ENCODE assay signal across 10 cellular contexts in the genomic region with DNA sequence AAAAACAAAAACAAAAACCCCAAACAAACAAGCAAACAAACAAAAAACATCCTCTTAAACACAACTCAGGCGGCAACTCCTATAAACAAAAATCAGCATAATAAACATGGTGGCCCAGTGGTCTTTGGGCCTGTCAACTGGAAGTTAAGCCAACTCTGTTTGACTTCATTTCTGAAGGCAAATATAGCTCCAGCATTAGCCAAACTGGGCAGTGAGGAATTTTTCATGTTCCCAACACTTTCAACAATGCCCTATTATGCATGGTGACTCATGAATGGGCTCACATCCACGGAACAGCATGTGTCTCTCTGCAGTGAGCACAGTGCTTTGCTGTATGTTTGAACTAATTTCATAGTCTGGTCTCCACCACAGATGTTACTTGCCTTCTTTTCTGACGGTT.
DNase-seq lines count a peak whose midpoint lies in the region; ATAC-seq lines count a peak whose summit lies in the region.
"Had no signal": no experiment of that assay in that cellular context is flagged by ENCODE, and none has a peak within 500 bp of the region (broad histone marks: within the 10 kb centered on the region; RNA-seq: fewer than 3 reads in every experiment).

No MANE protein-coding gene starts in this region.

- ATAC-seq in HG02610 (IDR thresholded peaks at IDR 0.05; ENCODE audit: unreplicated experiment) (no peak), HG03039 (IDR thresholded peaks at IDR 0.05; ENCODE audit: unreplicated experiment) (no peak)

- peak overlapping the region; percentile 52 for H3K27ac ChIP-seq in epithelial cell of prostate
- H3K27ac ChIP-seq: BLaER1 had no signal

- DNase-seq in A172 (ENCODE audit: low spot score): peak; percentile 97
- peak; percentile 96 for DNase-seq in NCI-H460 (ENCODE audit: extremely low read depth, low read depth)
- peak; percentile 37 for DNase-seq in epithelial cell of prostate (ENCODE audit: low read depth, low spot score)
- DNase-seq in mucosa of gallbladder (ENCODE audit: low spot score): peak; percentile 73
- no peak for DNase-seq in SIG-M5 (lab: John Stamatoyannopoulos, UW)
- DNase-seq in UCSD-AML1 (lab: John Stamatoyannopoulos, UW; ENCODE audit: unreplicated experiment): no peak
- DNase-seq: stimulated activated naive CD4-positive, alpha-beta T cell had no signal

Comparison
In these comparisons a context has a peak if more than half of its experiments do, and no peak if none do; other contexts are left out.
1. DNase-seq: peak in A172 (single experiment), NCI-H460 (single experiment), epithelial cell of prostate (single experiment) and mucosa of gallbladder (single experiment); none in SIG-M5 (single experiment) and UCSD-AML1 (single experiment).